Comparison of ENCODE assay signal across 8 cellular contexts in the genomic region with DNA sequence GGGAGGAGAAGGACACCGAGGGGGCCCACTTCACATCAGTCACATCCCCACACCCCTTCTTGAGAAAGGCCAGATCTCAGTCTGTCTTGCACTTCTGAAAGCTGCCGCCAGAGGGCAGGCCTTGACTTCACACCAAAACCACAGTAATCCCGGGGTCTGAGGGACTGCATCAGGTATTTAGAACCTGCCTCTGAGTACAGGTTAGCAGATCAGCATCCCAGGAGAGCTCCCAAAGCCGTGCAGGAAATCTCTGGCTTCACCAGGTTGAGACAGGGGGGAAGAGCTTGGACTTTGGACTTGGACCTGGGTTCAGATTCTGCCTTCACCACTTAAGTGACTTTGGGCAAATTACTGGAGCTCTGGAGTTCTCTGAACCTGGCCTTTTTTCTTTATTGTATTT. TPM values are rescaled to one million over a fixed set of nuclear protein-coding genes. Genes with fewer than 3 reads are reported as not detected.
DNase-seq lines count a peak whose midpoint lies in the region; ATAC-seq and TF ChIP-seq lines count a peak whose summit lies in the region.

No MANE protein-coding gene starts in this region.

- H3K9me3 Mint-ChIP-seq in activated CD4-positive, alpha-beta memory T cell treated with anti-CD3 and anti-CD28 coated beads for 36 hours: no peaks in the 10 kb centered on the region

- DNase-seq in COLO668 (lab: John Stamatoyannopoulos, UW; ENCODE audit: unreplicated experiment) (peak; percentile 59), HEK293T (ENCODE audit: extremely low spot score) (peak; percentile 80), NCI-H748 (lab: John Stamatoyannopoulos, UW; ENCODE audit: unreplicated experiment) (peak; percentile 78), mesendoderm (peak; percentile 90)
- DNase-seq in activated CD4-positive, alpha-beta memory T cell treated with anti-CD3 and anti-CD28 coated beads for 36 hours: peak; percentile 83
- peak; percentile 24 to 51 (median 31) for DNase-seq in effector memory CD4-positive, alpha-beta T cell
- DNase-seq in stimulated activated CD8-positive, alpha-beta memory T cell treated with anti-CD3 and anti-CD28 coated beads, Interleukin-2, amount 100 ng/mL, for 48 hours (ENCODE audit: low read depth in 2 of 2): peak; percentile 48 to 69

- POLR2A ChIA-PET in HEK293T (lab: Yijun Ruan, JAX): interaction anchor here (1.2 kb wide), 1 partner anchor 289 kb away, joined by 3 read pairs; a partner anchor contains a TSS
- POLR2A ChIA-PET in activated CD4-positive, alpha-beta memory T cell treated with anti-CD3 and anti-CD28 coated beads for 36 hours (lab: Charles Lee): no interaction called here

- no peak overlapping the region for H3K4me2 ChIP-seq in mesendoderm (ENCODE audit: low read length)

- H3K79me1 ChIP-seq in mesendoderm (ENCODE audit: low read length): no peaks in the 10 kb centered on the region

- CTCF ChIA-PET in HEK293T (lab: Yijun Ruan, JAX): interaction anchor here (0.6 to 1.4 kb wide), 8 partner anchors 8 to 379 kb away, joined by 3 to 4 read pairs (median 4); a partner anchor contains a TSS
- CTCF ChIA-PET in activated CD4-positive, alpha-beta memory T cell treated with anti-CD3 and anti-CD28 coated beads for 36 hours (lab: Charles Lee): interaction anchor here (0.5 to 2.1 kb wide), 26 partner anchors 8 to 641 kb away, joined by 3 to 15 read pairs (median 4); a partner anchor contains a TSS

- ATAC-seq in HG02571 (IDR thresholded peaks at IDR 0.05; ENCODE audit: unreplicated experiment): no peak

- H3K27me3 Mint-ChIP-seq in activated CD4-positive, alpha-beta memory T cell treated with anti-CD3 and anti-CD28 coated beads for 36 hours: peaks cover 31% of the 10 kb centered on the region

- no peak overlapping the region for H3K27ac ChIP-seq in effector memory CD4-positive, alpha-beta T cell (ENCODE audit: insufficient read depth, low read length, poor library complexity, severe bottlenecking)
- no peak overlapping the region for H3K27ac ChIP-seq in mesendoderm (ENCODE audit: low read depth, low read length)

- peaks cover 7% of the 10 kb centered on the region for H3K4me1 Mint-ChIP-seq in activated CD4-positive, alpha-beta memory T cell treated with anti-CD3 and anti-CD28 coated beads for 36 hours (ENCODE audit: low read depth)

- no peak overlapping the region for H3K4ac ChIP-seq in mesendoderm (ENCODE audit: low read depth, low read length)

- no peak overlapping the region for H3K4me3 ChIP-seq in effector memory CD4-positive, alpha-beta T cell (ENCODE audit: insufficient read depth, low read depth, low read length, poor library complexity, severe bottlenecking)
- no peak overlapping the region for H3K4me3 ChIP-seq in mesendoderm (ENCODE audit: low read length)

- no peaks in the 10 kb centered on the region for H3K79me2 ChIP-seq in mesendoderm (ENCODE audit: control insufficient read depth, insufficient read depth, low read length)

- no peaks in the 10 kb centered on the region for H3K9me3 ChIP-seq in effector memory CD4-positive, alpha-beta T cell (ENCODE audit: control insufficient read depth, low read length)

- no peaks in the 10 kb centered on the region for H3K36me3 ChIP-seq in effector memory CD4-positive, alpha-beta T cell (ENCODE audit: control insufficient read depth, insufficient read depth, low read length)
- H3K36me3 ChIP-seq in mesendoderm (ENCODE audit: control insufficient read depth, insufficient read depth, low read length): no peaks in the 10 kb centered on the region

- H2BK5ac ChIP-seq in mesendoderm (ENCODE audit: low read length): no peak overlapping the region

- peaks cover 9% of the 10 kb centered on the region for H3K4me1 ChIP-seq in effector memory CD4-positive, alpha-beta T cell (ENCODE audit: control insufficient read depth, insufficient read depth, low read length, poor library complexity, severe bottlenecking)
- H3K4me1 ChIP-seq in mesendoderm (ENCODE audit: control insufficient read depth, low read depth, low read length): no peaks in the 10 kb centered on the region

- H3K23ac ChIP-seq in mesendoderm (ENCODE audit: low read length): no peak overlapping the region

- no peak overlapping the region for H3K56ac ChIP-seq in mesendoderm (ENCODE audit: low read length)

- no CpG with 5 or more reads among the region's 4 CpGs for WGBS in mesendoderm (ENCODE audit: extremely low coverage, insufficient coverage, low lambda C conversion rate)

- H4K5ac ChIP-seq in mesendoderm (ENCODE audit: low read length): no peak overlapping the region

- H2AK5ac ChIP-seq in mesendoderm (ENCODE audit: low read length): no peak overlapping the region

- intact Hi-C loops in activated CD4-positive, alpha-beta memory T cell treated with anti-CD3 and anti-CD28 coated beads for 36 hours (cut with micrococcal nuclease): loop anchor here (2.0 to 10.0 kb wide), 2 partner anchors 142 to 224 kb away; a partner anchor contains a TSS

- H3K27me3 ChIP-seq in effector memory CD4-positive, alpha-beta T cell (replicated peaks; ENCODE audit: control insufficient read depth, insufficient read depth, low read length, poor library complexity, severe bottlenecking): peaks cover 26% of the 10 kb centered on the region
- no peaks in the 10 kb centered on the region for H3K27me3 ChIP-seq in mesendoderm (ENCODE audit: insufficient read depth, low read length, poor library complexity)

- H3K9ac ChIP-seq in mesendoderm (ENCODE audit: low read length): no peak overlapping the region

- no peak overlapping the region for H4K8ac ChIP-seq in mesendoderm (ENCODE audit: low read depth, low read length)

- H3K36me3 Mint-ChIP-seq in activated CD4-positive, alpha-beta memory T cell treated with anti-CD3 and anti-CD28 coated beads for 36 hours: no peaks in the 10 kb centered on the region

- H2BK15ac ChIP-seq in mesendoderm (replicated peaks; ENCODE audit: low read depth): no peak overlapping the region

- no peak overlapping the region for H2BK120ac ChIP-seq in mesendoderm (ENCODE audit: low read depth, low read length)

- no peak overlapping the region for H3K27ac Mint-ChIP-seq in activated CD4-positive, alpha-beta memory T cell treated with anti-CD3 and anti-CD28 coated beads for 36 hours

- H3K4me3 Mint-ChIP-seq in activated CD4-positive, alpha-beta memory T cell treated with anti-CD3 and anti-CD28 coated beads for 36 hours: no peak overlapping the region

- H3K18ac ChIP-seq in mesendoderm (ENCODE audit: low read length): no peak overlapping the region

TF ChIP-seq in HEK293T, 16 proteins besides CTCF, POLR2A, EP300 and RAD21:
- no peak for TF ChIP-seq L3MBTL2 (conservative IDR thresholded peaks at IDR 0.05)
- TF ChIP-seq ARNT (IDR thresholded peaks at IDR 0.05): no peak
- TF ChIP-seq NFRKB (IDR thresholded peaks at IDR 0.05): no peak
- TF ChIP-seq CTBP1 (IDR thresholded peaks at IDR 0.05; ENCODE audit: borderline replicate concordance): no peak
- no peak for TF ChIP-seq SP1 (IDR thresholded peaks at IDR 0.05)
- TF ChIP-seq LEF1 (IDR thresholded peaks at IDR 0.05; ENCODE audit: borderline replicate concordance): no peak
- no peak for TF ChIP-seq ELF4 (IDR thresholded peaks at IDR 0.05)
- TF ChIP-seq ZNF384 (IDR thresholded peaks at IDR 0.05): no peak
- no peak for TF ChIP-seq FOXA1 (IDR thresholded peaks at IDR 0.05)
- TF ChIP-seq FOXK2 (IDR thresholded peaks at IDR 0.05): no peak
- TF ChIP-seq, protein P1, sequence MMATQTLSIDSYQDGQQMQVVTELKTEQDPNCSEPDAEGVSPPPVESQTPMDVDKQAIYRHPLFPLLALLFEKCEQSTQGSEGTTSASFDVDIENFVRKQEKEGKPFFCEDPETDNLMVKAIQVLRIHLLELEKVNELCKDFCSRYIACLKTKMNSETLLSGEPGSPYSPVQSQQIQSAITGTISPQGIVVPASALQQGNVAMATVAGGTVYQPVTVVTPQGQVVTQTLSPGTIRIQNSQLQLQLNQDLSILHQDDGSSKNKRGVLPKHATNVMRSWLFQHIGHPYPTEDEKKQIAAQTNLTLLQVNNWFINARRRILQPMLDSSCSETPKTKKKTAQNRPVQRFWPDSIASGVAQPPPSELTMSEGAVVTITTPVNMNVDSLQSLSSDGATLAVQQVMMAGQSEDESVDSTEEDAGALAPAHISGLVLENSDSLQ (IDR thresholded peaks at IDR 0.05): no peak
- no peak for TF ChIP-seq SUZ12 (IDR thresholded peaks at IDR 0.05)
- TF ChIP-seq TARDBP (IDR thresholded peaks at IDR 0.05): no peak
- TF ChIP-seq HDGF (IDR thresholded peaks at IDR 0.05; ENCODE audit: borderline replicate concordance): no peak
- no peak for TF ChIP-seq BHLHE40 (IDR thresholded peaks at IDR 0.05; ENCODE audit: borderline replicate concordance)

RNA-seq across cellular contexts. Expression of a gene that starts 50.3 kb away (rescaled TPM):
- total RNA-seq in activated CD4-positive, alpha-beta memory T cell treated with anti-CD3 and anti-CD28 coated beads for 36 hours: not detected
- 1.3 TPM for polyA plus RNA-seq in mesendoderm (2013, experiment 1 of 2)
- polyA plus RNA-seq in mesendoderm (2013, experiment 2 of 2): 1.4 TPM

Comparison
In these comparisons a context has a peak if more than half of its experiments do, and no peak if none do; other contexts are left out.
1. DNase-seq: peak in every context shown above with its lines; median percentile 90 in mesendoderm; 83 in activated CD4-positive, alpha-beta memory T cell treated with anti-CD3 and anti-CD28 coated beads for 36 hours; 80 in HEK293T; 78 in NCI-H748; 59 in COLO668; 58 in stimulated activated CD8-positive, alpha-beta memory T cell treated with anti-CD3 and anti-CD28 coated beads, Interleukin-2, amount 100 ng/mL, for 48 hours; 31 in effector memory CD4-positive, alpha-beta T cell.